ENCODE assay signal across 34 cellular contexts in genomic region chr2:237639441-237640220, GRCh38. TPM values are rescaled to one million over a fixed set of nuclear protein-coding genes. Genes with fewer than 3 reads are reported as not detected.
A peak's percentile ranks its signal among the peaks of the same experiment; 100 is the strongest.
DNase-seq lines count a peak whose midpoint lies in the region; ATAC-seq, FAIRE-seq and TF ChIP-seq lines count a peak whose summit lies in the region.
"Had no signal": no experiment of that assay in that cellular context is flagged by ENCODE, and none has a peak within 500 bp of the region (broad histone marks: within the 10 kb centered on the region; RNA-seq: fewer than 3 reads in every experiment).

No MANE protein-coding gene starts in this region.

- H3K4me3 Mint-ChIP-seq in natural killer cell treated with Interleukin-12 subunit alpha and Interleukin-12 subunit beta and Interleukin-15 and Interleukin-18, amount 100 ng/mL, for 72 hours, result no peak overlapping the region
- H3K4me3 Mint-ChIP-seq: activated CD4-positive, alpha-beta memory T cell treated with anti-CD3 and anti-CD28 coated beads, Interleukin-2, amount 10 ng/mL, durations not matched to agents 7 days and 5 days; activated naive CD4-positive, alpha-beta T cell treated with anti-CD3 and anti-CD28 coated beads, Interleukin-2, amount 10 ng/mL, durations not matched to agents 7 days and 5 days; CD4-positive, alpha-beta memory T cell; immature natural killer cell; naive B cell; T-helper 2 cell treated with Interferon-gamma antibody and Interleukin-4, amounts not matched to agents 5 μg/mL and 100 μg/mL, for 36 hours had no signal

- H3K9me3 ChIP-seq in HepG2 (ENCODE audit: low read length) (no peaks in the 10 kb centered on the region), right lobe of liver (no peaks in the 10 kb centered on the region)
- H3K9me3 ChIP-seq: A549, adrenal gland, gastroesophageal sphincter, neutrophil, upper lobe of right lung had no signal

- WGBS in HepG2 (ENCODE audit: low lambda C conversion rate), result 45% methylated on average over 10 of the region's 10 CpGs
- 75% methylated on average over 3 of the region's 10 CpGs for WGBS in right lobe of liver (ENCODE audit: insufficient coverage, low coverage, low lambda C conversion rate, missing lambda C conversion rate)

- in situ Hi-C loops in HepG2 (cut with HindIII; ENCODE audit: extremely low pct_ligation_motif_present, low pct_unique_long_range_greater_than_20kb), result no loop called here
- in situ Hi-C loops in ACHN (cut with HindIII; ENCODE audit: low pct_ligation_motif_present, low pct_unique_long_range_greater_than_20kb, low sequenced_read_pairs), result no loop called here

- H3K36me3 ChIP-seq in HepG2 (replicated peaks in 1 of 2; ENCODE audit: control insufficient read depth in 1 of 2, insufficient read depth in 2 of 2, low read length in 2 of 2) (no peaks in the 10 kb centered on the region), right lobe of liver (no peaks in the 10 kb centered on the region)
- H3K36me3 ChIP-seq: adrenal gland, brain microvascular endothelial cell, esophagus squamous epithelium, MG63, neutrophil, upper lobe of right lung had no signal

- peaks cover 11% of the 10 kb centered on the region in 2 donors for H3K4me1 Mint-ChIP-seq in natural killer cell treated with Interleukin-12 subunit alpha and Interleukin-12 subunit beta and Interleukin-15 and Interleukin-18, amount 100 ng/mL, for 72 hours (ENCODE audit: low read depth in 2 of 2)

- no peak overlapping the region for H3K27ac Mint-ChIP-seq in natural killer cell treated with Interleukin-12 subunit alpha and Interleukin-12 subunit beta and Interleukin-15 and Interleukin-18, amount 100 ng/mL, for 72 hours
- H3K27ac Mint-ChIP-seq: activated CD4-positive, alpha-beta memory T cell treated with anti-CD3 and anti-CD28 coated beads, Interleukin-2, amount 10 ng/mL, durations not matched to agents 7 days and 5 days; activated naive CD4-positive, alpha-beta T cell treated with anti-CD3 and anti-CD28 coated beads, Interleukin-2, amount 10 ng/mL, durations not matched to agents 7 days and 5 days; CD4-positive, alpha-beta memory T cell; immature natural killer cell; naive B cell; T-helper 2 cell treated with Interferon-gamma antibody and Interleukin-4, amounts not matched to agents 5 μg/mL and 100 μg/mL, for 36 hours had no signal

- ATAC-seq in HepG2, result peak; percentile 95
- ATAC-seq in right lobe of liver, result no peak
- ATAC-seq in natural killer cell treated with Interleukin-12 subunit alpha and Interleukin-12 subunit beta and Interleukin-15 and Interleukin-18, amount 100 ng/mL, for 72 hours, result no peak
- no peak for ATAC-seq in foreskin keratinocyte
- ATAC-seq: A549, gastroesophageal sphincter, upper lobe of right lung had no signal

- peak; percentile 42 for FAIRE-seq in HepG2 (lab: Jason Lieb, UNC)
- FAIRE-seq: A549, GM12892, H54, HTR-8/SVneo had no signal

- H3K27me3 ChIP-seq in HepG2 (ENCODE audit: control insufficient read depth in 1 of 2, insufficient read depth in 2 of 2, low read length in 2 of 2), result no peaks in the 10 kb centered on the region
- H3K27me3 ChIP-seq in right lobe of liver, result no peaks in the 10 kb centered on the region
- H3K27me3 ChIP-seq in foreskin keratinocyte, result no peaks in the 10 kb centered on the region
- H3K27me3 ChIP-seq: adrenal gland, brain microvascular endothelial cell, dorsolateral prefrontal cortex, esophagus squamous epithelium, gastroesophageal sphincter, MG63, upper lobe of right lung had no signal

- H3K27ac ChIP-seq in HepG2 (ENCODE audit: extremely low read length, insufficient read depth, low read length) (no peak overlapping the region), right lobe of liver (no peak overlapping the region), foreskin keratinocyte (no peak overlapping the region)
- H3K27ac ChIP-seq: A549, adrenal gland, brain microvascular endothelial cell, dorsolateral prefrontal cortex, esophagus squamous epithelium, gastroesophageal sphincter, neutrophil, upper lobe of right lung had no signal

- H3K79me2 ChIP-seq in HepG2 (ENCODE audit: insufficient read depth, low read length), result no peaks in the 10 kb centered on the region

- TF ChIP-seq RAD21 in HepG2 (CRISPR knock-in tag; IDR thresholded peaks at IDR 0.05), result no peak

- DNase-seq in HepG2 (ENCODE audit: low spot score) (peak; percentile 61), right lobe of liver (no peak), fibroblast of the aortic adventitia (ENCODE audit: low read depth) (peak; percentile 10), myocyte (ENCODE audit: low read depth) (peak; percentile 71), NCI-H69 (lab: John Stamatoyannopoulos, UW) (no peak), ACHN (no peak), foreskin keratinocyte (no peak)
- no peak for DNase-seq in natural killer cell treated with Interleukin-12 subunit alpha and Interleukin-12 subunit beta and Interleukin-15 and Interleukin-18, amount 100 ng/mL, for 72 hours (ENCODE audit: low spot score)
- DNase-seq: activated CD4-positive, alpha-beta memory T cell treated with anti-CD3 and anti-CD28 coated beads, Interleukin-2, amount 10 ng/mL, durations not matched to agents 7 days and 5 days; activated naive CD4-positive, alpha-beta T cell treated with anti-CD3 and anti-CD28 coated beads, Interleukin-2, amount 10 ng/mL, durations not matched to agents 7 days and 5 days; AML-193; brain microvascular endothelial cell; CD4-positive, alpha-beta memory T cell; dorsolateral prefrontal cortex; esophagus squamous epithelium; immature natural killer cell; KBM-7; mesendoderm; MG63; naive B cell; NCI-H2029 treated with DMSO at 0.1 percent for 48 hours; NCI-H524; NK-92 treated with Interleukin-12 subunit alpha and Interleukin-12 subunit beta, amount 100 ng/mL, for 24 hours; SHP77 treated with DMSO at 0.1 percent for 48 hours; stimulated activated naive CD4-positive, alpha-beta T cell; upper lobe of right lung had no signal

- peaks cover 2% of the 10 kb centered on the region for H3K9me3 Mint-ChIP-seq in natural killer cell treated with Interleukin-12 subunit alpha and Interleukin-12 subunit beta and Interleukin-15 and Interleukin-18, amount 100 ng/mL, for 72 hours

- TF ChIP-seq EP300 in HepG2 (IDR thresholded peaks at IDR 0.05; ENCODE audit: low read depth in 2 of 2, low read length in 2 of 2), result no peak
- TF ChIP-seq EP300 in HepG2 (CRISPR knock-in tag; IDR thresholded peaks at IDR 0.05; ENCODE audit: borderline replicate concordance), result no peak

- H3K27me3 Mint-ChIP-seq in natural killer cell treated with Interleukin-12 subunit alpha and Interleukin-12 subunit beta and Interleukin-15 and Interleukin-18, amount 100 ng/mL, for 72 hours, result peaks cover 0 to under 1% of the 10 kb centered on the region in 2 donors

- POLR2A ChIA-PET in HepG2 (lab: Yijun Ruan, JAX), result interaction anchor here (1.1 to 1.3 kb wide), 2 partner anchors 11 to 30 kb away, joined by 3 to 4 read pairs; no protein-coding TSS in a partner anchor

- peaks cover 18% of the 10 kb centered on the region for H3K4me1 ChIP-seq in HepG2 (ENCODE audit: insufficient read depth, low read length)
- H3K4me1 ChIP-seq in right lobe of liver, result no peaks in the 10 kb centered on the region
- no peaks in the 10 kb centered on the region for H3K4me1 ChIP-seq in foreskin keratinocyte
- H3K4me1 ChIP-seq: A549, adrenal gland, esophagus squamous epithelium, gastroesophageal sphincter, upper lobe of right lung had no signal

- H3K4me2 ChIP-seq in HepG2 (ENCODE audit: low read depth, low read length), result peak overlapping the region; percentile 51
- H3K4me2 ChIP-seq: A549 had no signal

- intact Hi-C loops in HepG2 (cut with micrococcal nuclease; ENCODE audit: unreplicated experiment) (no loop called here), right lobe of liver (cut with DNase I) (no loop called here)

- H4K20me1 ChIP-seq in HepG2 (ENCODE audit: insufficient read depth, low read length), result no peaks in the 10 kb centered on the region

- H3K36me3 Mint-ChIP-seq in natural killer cell treated with Interleukin-12 subunit alpha and Interleukin-12 subunit beta and Interleukin-15 and Interleukin-18, amount 100 ng/mL, for 72 hours, result peaks cover 6% of the 10 kb centered on the region
- H3K36me3 Mint-ChIP-seq: activated naive CD4-positive, alpha-beta T cell treated with anti-CD3 and anti-CD28 coated beads, Interleukin-2, amount 10 ng/mL, durations not matched to agents 7 days and 5 days had no signal

- no peak overlapping the region for H3K9ac ChIP-seq in HepG2 (ENCODE audit: insufficient read depth, low read depth, low read length)

- TF ChIP-seq CTCF in HepG2 (CRISPR knock-in tag; IDR thresholded peaks at IDR 0.05) (no peak), right lobe of liver (IDR thresholded peaks at IDR 0.05) (no peak), fibroblast of the aortic adventitia (IDR thresholded peaks at IDR 0.05; ENCODE audit: insufficient read depth, low read length) (no peak), foreskin keratinocyte (conservative IDR thresholded peaks at IDR 0.05) (no peak)

- no TSS peak for BruUV-seq in HepG2 (replicated peaks; lab: Mats Ljungman, UMichigan)

- CTCF ChIA-PET in HepG2 (lab: Yijun Ruan, JAX; ENCODE audit: low intra/inter-chr PET ratio, low total read pairs), result no interaction called here

- H2AFZ ChIP-seq in HepG2 (ENCODE audit: low read length), result no peak overlapping the region

- H3K4me3 ChIP-seq in HepG2 (replicated peaks in 1 of 3; ENCODE audit: insufficient read depth in 1 of 3, low read depth in 2 of 3, low read length in 3 of 3) (no peak overlapping the region), right lobe of liver (no peak overlapping the region), fibroblast of the aortic adventitia (ENCODE audit: low read depth, low read length) (no peak overlapping the region)
- H3K4me3 ChIP-seq: A549, adrenal gland, dorsolateral prefrontal cortex, esophagus squamous epithelium, gastroesophageal sphincter, MG63, upper lobe of right lung had no signal

- TF ChIP-seq POLR2A in HepG2 (IDR thresholded peaks at IDR 0.05; ENCODE audit: insufficient read depth in 1 of 2, low read depth in 2 of 2, low read length in 2 of 2) (no peak), right lobe of liver (IDR thresholded peaks at IDR 0.05) (no peak)

RNA-seq across cellular contexts. Expression of gene LRRFIP1, which starts 12.2 kb away (rescaled TPM):
- total RNA-seq in HepG2 (2016; rRNA removed; fragmentation: Illumina TruSeq; extraction: Trizol) (15.9 and 22.0 TPM in 2 replicates), right lobe of liver (10 to 100 TPM; 29.4 to 56.3 (median 49.7) TPM), fibroblast of the aortic adventitia (ENCODE audit: low replicate concordance) (29.2 and 49.0 TPM in 2 replicates), myocyte (158 and 166 TPM in 2 replicates), foreskin keratinocyte (91.7 and 95.3 TPM in 2 replicates)
- total RNA-seq in HepG2 (2016; cell fraction: cytosol; rRNA removed; fragmentation: Illumina TruSeq; extraction: Trizol; ENCODE audit: low read depth), result 11.0 and 11.2 TPM in 2 replicates
- total RNA-seq in HepG2 (2016; cell fraction: insoluble cytoplasmic fraction; rRNA removed; fragmentation: Illumina TruSeq; extraction: Trizol), result 15.6 and 24.6 TPM in 2 replicates
- total RNA-seq in HepG2 (2016; cell fraction: membrane; rRNA removed; fragmentation: Illumina TruSeq; extraction: Trizol), result 18.1 and 18.4 TPM in 2 replicates
- 31.0 and 33.7 TPM in 2 replicates for total RNA-seq in HepG2 (2016; cell fraction: nucleus; rRNA removed; fragmentation: Illumina TruSeq; extraction: Trizol)
- polyA plus RNA-seq in HepG2 (2011; rRNA removed) (31.2 and 40.5 TPM in 2 replicates), foreskin keratinocyte (30.1 and 32.3 TPM in 2 replicates)
- polyA plus RNA-seq in HepG2 (2011; cell fraction: cytosol; rRNA removed), result 19.8 and 25.0 TPM in 2 replicates
- polyA plus RNA-seq in HepG2 (2011; cell fraction: nucleus; rRNA removed), result 43.1 TPM in 2 replicates
- 48.6 and 68.2 TPM in 2 replicates for polyA plus RNA-seq in HepG2 (2012)
- 5.6 and 6.5 TPM in 2 replicates for polyA plus RNA-seq in HepG2 (2016; cell fraction: cytosol; fragmentation: Illumina TruSeq; extraction: Trizol; ENCODE audit: low read depth)
- 43.3 and 43.5 TPM in 2 replicates for polyA plus RNA-seq in HepG2 (2016; cell fraction: insoluble cytoplasmic fraction; fragmentation: Illumina TruSeq; extraction: Trizol; ENCODE audit: low read depth)
- polyA plus RNA-seq in HepG2 (2016; cell fraction: membrane; fragmentation: Illumina TruSeq; extraction: Trizol; ENCODE audit: low read depth), result 10.6 and 13.6 TPM in 2 replicates
- 55.6 and 61.1 TPM in 2 replicates for polyA plus RNA-seq in HepG2 (2016; cell fraction: nucleus; fragmentation: Illumina TruSeq; extraction: Trizol; ENCODE audit: insufficient read depth, low read depth)
- polyA minus RNA-seq in HepG2 (2011; rRNA and poly(A)+ RNA removed; ENCODE audit: low replicate concordance), result 26.4 and 35.1 TPM in 2 replicates
- polyA minus RNA-seq in HepG2 (2011; cell fraction: cytosol; rRNA and poly(A)+ RNA removed), result 26.2 and 26.7 TPM in 2 replicates
- polyA minus RNA-seq in HepG2 (2011; cell fraction: nucleus; rRNA and poly(A)+ RNA removed), result 97.5 and 100 TPM in 2 replicates
- 113 TPM for polyA plus RNA-seq in myocyte (2012)
- total RNA-seq in natural killer cell treated with Interleukin-12 subunit alpha and Interleukin-12 subunit beta and Interleukin-15 and Interleukin-18, amount 100 ng/mL, for 72 hours, result 100 to 1,000 TPM; 125 to 203 TPM

RNA-seq across cellular contexts. Expression of gene RAB17, which starts 49.1 kb away (rescaled TPM):
- total RNA-seq in HepG2 (2016; rRNA removed; fragmentation: Illumina TruSeq; extraction: Trizol), result 68.0 and 70.0 TPM in 2 replicates
- 21.0 and 21.9 TPM in 2 replicates for total RNA-seq in HepG2 (2016; cell fraction: cytosol; rRNA removed; fragmentation: Illumina TruSeq; extraction: Trizol; ENCODE audit: low read depth)
- total RNA-seq in HepG2 (2016; cell fraction: insoluble cytoplasmic fraction; rRNA removed; fragmentation: Illumina TruSeq; extraction: Trizol), result 67.8 and 73.3 TPM in 2 replicates
- 42.7 and 50.7 TPM in 2 replicates for total RNA-seq in HepG2 (2016; cell fraction: membrane; rRNA removed; fragmentation: Illumina TruSeq; extraction: Trizol)
- 51.2 and 64.7 TPM in 2 replicates for total RNA-seq in HepG2 (2016; cell fraction: nucleus; rRNA removed; fragmentation: Illumina TruSeq; extraction: Trizol)
- polyA plus RNA-seq in HepG2 (2011; rRNA removed), result 124 and 141 TPM in 2 replicates
- 66.2 and 82.5 TPM in 2 replicates for polyA plus RNA-seq in HepG2 (2011; cell fraction: cytosol; rRNA removed)
- 477 and 514 TPM in 2 replicates for polyA plus RNA-seq in HepG2 (2011; cell fraction: nucleus; rRNA removed)
- polyA plus RNA-seq in HepG2 (2012), result 189 and 204 TPM in 2 replicates
- 14.6 and 16.8 TPM in 2 replicates for polyA plus RNA-seq in HepG2 (2016; cell fraction: cytosol; fragmentation: Illumina TruSeq; extraction: Trizol; ENCODE audit: low read depth)
- polyA plus RNA-seq in HepG2 (2016; cell fraction: insoluble cytoplasmic fraction; fragmentation: Illumina TruSeq; extraction: Trizol; ENCODE audit: low read depth), result 53.0 and 54.7 TPM in 2 replicates
- polyA plus RNA-seq in HepG2 (2016; cell fraction: membrane; fragmentation: Illumina TruSeq; extraction: Trizol; ENCODE audit: low read depth), result 27.1 and 29.9 TPM in 2 replicates
- polyA plus RNA-seq in HepG2 (2016; cell fraction: nucleus; fragmentation: Illumina TruSeq; extraction: Trizol; ENCODE audit: insufficient read depth, low read depth), result 145 and 160 TPM in 2 replicates
- polyA minus RNA-seq in HepG2 (2011; rRNA and poly(A)+ RNA removed; ENCODE audit: low replicate concordance), result 4.6 and 63.9 TPM in 2 replicates
- polyA minus RNA-seq in HepG2 (2011; cell fraction: cytosol; rRNA and poly(A)+ RNA removed), result 23.6 and 25.7 TPM in 2 replicates
- 126 and 135 TPM in 2 replicates for polyA minus RNA-seq in HepG2 (2011; cell fraction: nucleus; rRNA and poly(A)+ RNA removed)
- total RNA-seq in right lobe of liver, result 100 to 1,000 TPM in 2 of 6 experiments, 10 to 100 TPM in 4; 57.5 to 129 (median 77.9) TPM
- total RNA-seq in fibroblast of the aortic adventitia (ENCODE audit: low replicate concordance), result 0.54 and 3.5 TPM in 2 replicates
- 0.42 and 5.3 TPM in 2 replicates for total RNA-seq in myocyte
- 4.3 TPM for polyA plus RNA-seq in myocyte (2012)
- not detected for total RNA-seq in natural killer cell treated with Interleukin-12 subunit alpha and Interleukin-12 subunit beta and Interleukin-15 and Interleukin-18, amount 100 ng/mL, for 72 hours
- total RNA-seq in foreskin keratinocyte, result 0.75 and 1.8 TPM in 2 replicates
- 1.2 and 2.1 TPM in 2 replicates for polyA plus RNA-seq in foreskin keratinocyte
- total RNA-seq: activated CD4-positive, alpha-beta memory T cell treated with anti-CD3 and anti-CD28 coated beads, Interleukin-2, amount 10 ng/mL, durations not matched to agents 7 days and 5 days; CD4-positive, alpha-beta memory T cell had no signal
- polyA plus RNA-seq: CD4-positive, alpha-beta memory T cell; immature natural killer cell had no signal

Comparison
In these comparisons a context has a peak if more than half of its experiments do, and no peak if none do; other contexts are left out.
1. DNase-seq: peak in HepG2 (single experiment), fibroblast of the aortic adventitia (single experiment) and myocyte (single experiment); none in right lobe of liver (0 of 3), NCI-H69 (single experiment), natural killer cell treated with Interleukin-12 subunit alpha and Interleukin-12 subunit beta and Interleukin-15 and Interleukin-18, amount 100 ng/mL, for 72 hours (single experiment), ACHN (single experiment) and foreskin keratinocyte (0 of 2).